ENCODE assay signal across 9 cellular contexts in the genomic region with DNA sequence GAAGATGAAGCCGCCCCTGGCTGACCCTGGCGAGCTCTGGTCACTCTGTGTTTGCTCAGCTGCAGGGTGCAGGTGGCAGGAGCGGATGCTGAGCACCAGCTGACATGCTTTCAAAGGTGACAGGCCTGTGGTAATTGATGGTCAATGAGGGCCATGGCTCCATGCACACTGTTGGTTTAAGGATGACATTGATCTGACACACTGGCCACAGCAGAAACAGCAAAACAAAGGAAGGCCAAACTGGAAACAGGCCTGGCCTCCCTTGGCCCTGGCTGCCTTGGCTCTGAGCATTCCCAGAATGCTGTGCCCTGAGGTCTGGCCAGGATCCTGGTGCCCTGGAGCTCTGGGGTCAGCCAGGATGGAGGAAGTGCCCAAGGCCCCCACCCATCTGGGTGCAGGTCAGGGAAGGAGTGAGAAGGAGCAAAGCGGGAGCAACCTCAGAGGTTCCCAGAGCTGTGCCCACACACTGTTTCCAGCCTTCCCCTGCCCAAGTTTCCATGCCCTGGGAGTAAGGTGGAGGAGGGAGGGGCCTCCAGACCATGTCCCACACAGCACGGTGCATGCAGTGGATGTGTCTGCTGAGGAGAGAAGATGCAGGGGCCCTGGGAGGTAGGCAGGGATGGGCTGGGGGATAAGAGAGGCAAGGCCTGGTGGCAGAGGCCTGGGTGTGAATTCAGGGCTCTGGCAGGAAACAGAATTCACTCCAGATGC.
A peak's percentile ranks its signal among the peaks of the same experiment; 100 is the strongest.
DNase-seq lines count a peak whose midpoint lies in the region; ATAC-seq and TF ChIP-seq lines count a peak whose summit lies in the region.
"Had no signal": no experiment of that assay in that cellular context is flagged by ENCODE, and none has a peak within 500 bp of the region (broad histone marks: within the 10 kb centered on the region; RNA-seq: fewer than 3 reads in every experiment).

No MANE protein-coding gene starts in this region.

- no peak overlapping the region for H3K4me3 Mint-ChIP-seq in HFFc6
- H3K4me3 Mint-ChIP-seq: IgD-negative memory B cell had no signal

- no peak for ATAC-seq in HG02763 (IDR thresholded peaks at IDR 0.05; ENCODE audit: unreplicated experiment)

- peak overlapping the region; percentile 97 for H3K27ac Mint-ChIP-seq in HFFc6
- H3K27ac Mint-ChIP-seq: IgD-negative memory B cell had no signal

- H3K9me3 Mint-ChIP-seq in HFFc6, result no peaks in the 10 kb centered on the region

- peaks cover 69% of the 10 kb centered on the region for H3K4me1 Mint-ChIP-seq in HFFc6 (ENCODE audit: low read depth)

- TF ChIP-seq CTCF in HFFc6 (IDR thresholded peaks at IDR 0.05), result no peak

- no peaks in the 10 kb centered on the region for H3K36me3 Mint-ChIP-seq in HFFc6 (ENCODE audit: low read depth)

- H3K27me3 Mint-ChIP-seq in HFFc6 (ENCODE audit: insufficient read depth), result peaks cover 8% of the 10 kb centered on the region
- H3K27me3 Mint-ChIP-seq: IgD-negative memory B cell had no signal

- DNase-seq in HFFc6 (peak; percentile 49), astrocyte of the hippocampus (ENCODE audit: low read depth, low spot score) (peak; percentile 78), kidney glomerular epithelial cell (lab: John Stamatoyannopoulos, UW) (peak; percentile 5), smooth muscle cell of the brain vasculature (ENCODE audit: low read depth, low spot score) (peak; percentile 12), NCI-H526 (lab: John Stamatoyannopoulos, UW) (no peak), NAMALWA (ENCODE audit: low spot score) (no peak), NCI-H526 treated with DMSO at 0.1 percent for 48 hours (lab: John Stamatoyannopoulos, UW) (no peak)

Comparison
In these comparisons a context has a peak if more than half of its experiments do, and no peak if none do; other contexts are left out.
1. DNase-seq: peak in HFFc6 (single experiment), astrocyte of the hippocampus (single experiment), kidney glomerular epithelial cell (single experiment) and smooth muscle cell of the brain vasculature (single experiment); none in NCI-H526 (0 of 2), NAMALWA (single experiment) and NCI-H526 treated with DMSO at 0.1 percent for 48 hours (single experiment).